26 cellular contexts compared by ENCODE assay signal in genomic region chr15:39573844-39574243, GRCh38. TPM values are rescaled to one million over a fixed set of nuclear protein-coding genes. Genes with fewer than 3 reads are reported as not detected.
A peak's percentile ranks its signal among the peaks of the same experiment; 100 is the strongest.
DNase-seq lines count a peak whose midpoint lies in the region; ATAC-seq and TF ChIP-seq lines count a peak whose summit lies in the region.
"Had no signal": no experiment of that assay in that cellular context is flagged by ENCODE, and none has a peak within 500 bp of the region (broad histone marks: within the 10 kb centered on the region; RNA-seq: fewer than 3 reads in every experiment).

No MANE protein-coding gene starts in this region.

- no peaks in the 10 kb centered on the region for H3K27me3 ChIP-seq in SK-N-SH (ENCODE audit: insufficient read depth)
- H3K27me3 ChIP-seq in rectal smooth muscle tissue (ENCODE audit: control insufficient read depth, insufficient read depth, low read length): no peaks in the 10 kb centered on the region
- H3K27me3 ChIP-seq: cardiac muscle cell, pancreas, SJSA1 had no signal

- H3F3A ChIP-seq in SK-N-SH (replicated peaks; ENCODE audit: insufficient read depth): peaks cover 13% of the 10 kb centered on the region

- no peak overlapping the region for H2AFZ ChIP-seq in SK-N-SH (ENCODE audit: low read depth)

- peaks cover 0 to 7% of the 10 kb centered on the region in 2 experiments for H3K4me1 ChIP-seq in SK-N-SH (ENCODE audit: control insufficient read depth in 1 of 2, insufficient read depth in 2 of 2, low read depth in 1 of 2, low read length in 1 of 2)
- H3K4me1 ChIP-seq in rectal smooth muscle tissue (ENCODE audit: control insufficient read depth, insufficient read depth, low read length): peaks cover 16% of the 10 kb centered on the region
- H3K4me1 ChIP-seq: pancreas had no signal

- intact Hi-C loops in posterior vena cava (cut with DNase I): loop anchor here (10.0 kb wide), 3 partner anchors 59 to 219 kb away; no protein-coding TSS in a partner anchor

- TF ChIP-seq CTCF in SK-N-SH (IDR thresholded peaks at IDR 0.05): no peak
- TF ChIP-seq CTCF in fibroblast of mammary gland (conservative IDR thresholded peaks at IDR 0.05; ENCODE audit: control insufficient read depth, insufficient read depth, low read depth, low read length): no peak

- no peaks in the 10 kb centered on the region for H3K79me2 ChIP-seq in SK-N-SH (ENCODE audit: insufficient read depth)

- POLR2A ChIA-PET in SK-N-SH (lab: Yijun Ruan, JAX): no interaction called here

- H3K9me3 ChIP-seq in SK-N-SH: no peaks in the 10 kb centered on the region
- H3K9me3 ChIP-seq: pancreas had no signal

- peak overlapping the region; percentile 54 to 84; a peak in 3 of 4 replicates for H3K27ac ChIP-seq in SK-N-SH (ENCODE audit: low read depth in 2 of 2, low read length in 1 of 2)
- peak overlapping the region; percentile 35 for H3K27ac ChIP-seq in rectal smooth muscle tissue (ENCODE audit: low read depth, low read length)
- H3K27ac ChIP-seq: cardiac muscle cell, coronary artery, pancreas, SJSA1 had no signal

- H3K9ac ChIP-seq in SK-N-SH (peak overlapping the region; percentile 33), rectal smooth muscle tissue (ENCODE audit: low read length) (no peak overlapping the region)

- DNase-seq in EH (ENCODE audit: low read depth) (peak; percentile 85), SK-N-SH (no peak), fibroblast of mammary gland (ENCODE audit: low read depth) (peak; percentile 26), iPS-NIHi11 (ENCODE audit: low spot score) (no peak), posterior vena cava (ENCODE audit: low spot score) (no peak)
- DNase-seq: activated CD4-positive, alpha-beta memory T cell treated with anti-CD3 and anti-CD28 coated beads for 36 hours; activated CD4-positive, CD25-positive, alpha-beta regulatory T cell treated with anti-CD3 and anti-CD28 coated beads, Interleukin-2, amount 50 U/mL, for 72 hours; CD4-positive, CD25-positive, alpha-beta regulatory T cell; endodermal cell; islet precursor cell; KBM-7; left ventricle myocardium superior; NCI-H1436 treated with DMSO at 0.1 percent for 48 hours; NCI-H748 treated with DMSO at 0.1 percent for 48 hours; nephron progenitor cell; pancreas; right cardiac atrium; RPMI8226; stimulated activated CD4-positive, alpha-beta T cell treated with anti-CD3 and anti-CD28 coated beads, Interleukin-4, amount 100 ng/mL, for 24 hours had no signal

- ATAC-seq in HG02884 (IDR thresholded peaks at IDR 0.05; ENCODE audit: unreplicated experiment) (no peak), HG03095 (IDR thresholded peaks at IDR 0.05; ENCODE audit: unreplicated experiment) (no peak)
- ATAC-seq: left ventricle myocardium superior; right cardiac atrium; stimulated activated effector memory CD8-positive, alpha-beta T cell treated with anti-CD3 and anti-CD28 coated beads, Interleukin-12 subunit alpha, Interleukin-12 subunit beta, amount 100 ng/mL, for 72 hours had no signal

- no peaks in the 10 kb centered on the region for H4K20me1 ChIP-seq in SK-N-SH (ENCODE audit: insufficient read depth)

- H3K4me2 ChIP-seq in SK-N-SH: peak overlapping the region; percentile 58

- peak in 1 of 2 experiments; percentile 71; a peak in 2 of 4 replicates for TF ChIP-seq EP300 in SK-N-SH (IDR thresholded peaks at IDR 0.05; ENCODE audit: borderline replicate concordance in 1 of 2, low read depth in 1 of 2, low read length in 1 of 2)

- H3K36me3 ChIP-seq in SK-N-SH (replicated peaks in 1 of 2; ENCODE audit: control insufficient read depth in 1 of 2, insufficient read depth in 2 of 2, low read length in 1 of 2) (no peaks in the 10 kb centered on the region), rectal smooth muscle tissue (ENCODE audit: control insufficient read depth, insufficient read depth, low read length) (no peaks in the 10 kb centered on the region)
- H3K36me3 ChIP-seq: cardiac muscle cell, pancreas, SJSA1 had no signal

- no peak for TF ChIP-seq RAD21 in SK-N-SH (IDR thresholded peaks at IDR 0.05; ENCODE audit: low read length)

- H3K4me3 ChIP-seq in SK-N-SH (ENCODE audit: low read depth in 2 of 2, low read length in 1 of 2): no peak overlapping the region
- no peak overlapping the region for H3K4me3 ChIP-seq in fibroblast of mammary gland (ENCODE audit: control insufficient read depth, low read depth, low read length)
- H3K4me3 ChIP-seq in rectal smooth muscle tissue (ENCODE audit: low read length): no peak overlapping the region
- H3K4me3 ChIP-seq: cardiac muscle cell, coronary artery, pancreas, SJSA1 had no signal

- no peaks in the 10 kb centered on the region for H3K9me2 ChIP-seq in SK-N-SH

- WGBS in SK-N-SH (ENCODE audit: low lambda C conversion rate): 36% methylated on average over 4 of the region's 4 CpGs

- CTCF ChIA-PET in SK-N-SH (lab: Yijun Ruan, JAX): no interaction called here

TF ChIP-seq in SK-N-SH, 30 proteins besides CTCF, POLR2A, EP300 and RAD21 (continues in another document):
- TF ChIP-seq USF1 (IDR thresholded peaks at IDR 0.05; ENCODE audit: borderline replicate concordance, low read depth) (no peak), MAX (IDR thresholded peaks at IDR 0.05; ENCODE audit: low read depth) (peak; percentile 46), MXI1 (IDR thresholded peaks at IDR 0.05; ENCODE audit: low read depth, low read length) (no peak), RXRA (IDR thresholded peaks at IDR 0.05; ENCODE audit: borderline replicate concordance, low read depth) (peak; percentile 52; the same call in 1 of the 2 replicates), IRF3 (IDR thresholded peaks at IDR 0.05; ENCODE audit: low read depth, low read length) (no peak), FOXJ3 (CRISPR knock-in tag; IDR thresholded peaks at IDR 0.05) (no peak), GATA2 (CRISPR knock-in tag; IDR thresholded peaks at IDR 0.05) (no peak), REST (IDR thresholded peaks at IDR 0.05; ENCODE audit: low read depth, low read length) (peak; percentile 72; the same call in 1 of the 2 replicates), SMC3 (IDR thresholded peaks at IDR 0.05; ENCODE audit: low read depth, low read length) (no peak), GABPA (IDR thresholded peaks at IDR 0.05; ENCODE audit: low read depth) (no peak), FOXM1 (IDR thresholded peaks at IDR 0.05; ENCODE audit: low read depth) (0 out of 2 replicates have a peak, but pooled peaks have one; percentile 53), MEF2A (IDR thresholded peaks at IDR 0.05; ENCODE audit: borderline replicate concordance, low read depth) (peak; percentile 68; the same call in 1 of the 2 replicates), FOSL2 (IDR thresholded peaks at IDR 0.05; ENCODE audit: borderline replicate concordance, low read depth) (peak; percentile 29; the same call in 1 of the 2 replicates), TCF12 (IDR thresholded peaks at IDR 0.05) (peak; percentile 87), NFIC (IDR thresholded peaks at IDR 0.05; ENCODE audit: borderline replicate concordance) (peak; percentile 88), NRF1 (IDR thresholded peaks at IDR 0.05; ENCODE audit: low read depth, low read length) (no peak)

RNA-seq across cellular contexts. Expression of gene THBS1, which starts 7.0 kb away (rescaled TPM):
- polyA plus RNA-seq in SK-N-SH (2012; rRNA removed): 117 and 127 TPM in 2 replicates
- 36.9 and 47.2 TPM in 2 replicates for polyA plus RNA-seq in SK-N-SH (2012; cell fraction: cytosol; rRNA removed)
- polyA plus RNA-seq in SK-N-SH (2012; cell fraction: nucleus; rRNA removed): 513 and 769 TPM in 2 replicates
- total RNA-seq in posterior vena cava: 1,000 to 10,000 TPM in 1 of 2 donors, 100 to 1,000 TPM in 1; 585 to 1,947 TPM

Comparison
In these comparisons a context has a peak if more than half of its experiments do, and no peak if none do; other contexts are left out.
1. DNase-seq: peak in EH (single experiment) and fibroblast of mammary gland (single experiment); none in SK-N-SH (single experiment), iPS-NIHi11 (single experiment) and posterior vena cava (single experiment).